Comparison of ENCODE assay signal across 1 cellular context in the genomic region with DNA sequence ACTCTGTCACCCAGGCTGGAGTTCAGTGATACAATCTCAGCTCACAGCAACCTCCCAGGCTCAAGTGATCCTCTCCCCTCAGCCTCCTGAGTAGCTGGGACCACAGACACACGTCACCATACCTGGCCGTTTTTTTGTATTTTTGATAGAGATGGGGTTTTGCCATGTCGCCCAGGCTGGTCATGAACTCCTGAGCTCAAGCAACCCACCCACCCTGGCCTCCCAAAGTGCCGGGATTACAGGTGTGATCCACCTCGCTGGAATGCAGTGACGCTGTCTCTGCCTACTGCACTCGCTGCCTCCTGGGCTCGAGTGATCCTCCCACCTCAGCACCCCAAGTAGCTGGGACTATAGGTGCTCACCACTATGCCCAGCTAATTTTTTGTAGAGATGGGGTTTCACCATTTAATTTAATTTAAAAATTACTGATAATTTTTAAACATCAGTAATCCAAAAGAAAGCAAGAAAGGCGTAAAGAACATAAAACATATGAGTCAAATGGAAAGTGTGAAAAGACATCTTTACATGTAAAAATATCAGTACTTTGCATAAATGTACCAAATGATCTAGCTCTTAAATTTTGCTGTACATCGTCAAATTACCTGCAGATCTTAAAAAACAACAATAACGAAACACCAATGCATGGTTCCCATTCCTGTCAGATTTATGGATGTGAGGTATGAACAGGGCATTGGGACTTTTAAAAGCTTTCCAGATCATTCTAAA.
A peak's percentile ranks its signal among the peaks of the same experiment; 100 is the strongest.
TF ChIP-seq lines count a peak whose summit lies in the region.

No MANE protein-coding gene starts in this region.

TF ChIP-seq in GM12878, 131 proteins besides CTCF, POLR2A, EP300 and RAD21:
- peak; percentile 68; the same call in 2 of the 3 replicates for TF ChIP-seq POU2F2 (IDR thresholded peaks at IDR 0.05; ENCODE audit: borderline replicate concordance, low read depth, low read length)
- TF ChIP-seq, protein P1, sequence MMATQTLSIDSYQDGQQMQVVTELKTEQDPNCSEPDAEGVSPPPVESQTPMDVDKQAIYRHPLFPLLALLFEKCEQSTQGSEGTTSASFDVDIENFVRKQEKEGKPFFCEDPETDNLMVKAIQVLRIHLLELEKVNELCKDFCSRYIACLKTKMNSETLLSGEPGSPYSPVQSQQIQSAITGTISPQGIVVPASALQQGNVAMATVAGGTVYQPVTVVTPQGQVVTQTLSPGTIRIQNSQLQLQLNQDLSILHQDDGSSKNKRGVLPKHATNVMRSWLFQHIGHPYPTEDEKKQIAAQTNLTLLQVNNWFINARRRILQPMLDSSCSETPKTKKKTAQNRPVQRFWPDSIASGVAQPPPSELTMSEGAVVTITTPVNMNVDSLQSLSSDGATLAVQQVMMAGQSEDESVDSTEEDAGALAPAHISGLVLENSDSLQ (IDR thresholded peaks at IDR 0.05), result 0 out of 2 replicates have a peak, but pooled peaks have one; percentile 14
- peak; percentile 84 for TF ChIP-seq JUNB (IDR thresholded peaks at IDR 0.05)
- TF ChIP-seq MTA3 (IDR thresholded peaks at IDR 0.05; ENCODE audit: borderline replicate concordance, low read length), result no peak
